In the genomic region with DNA sequence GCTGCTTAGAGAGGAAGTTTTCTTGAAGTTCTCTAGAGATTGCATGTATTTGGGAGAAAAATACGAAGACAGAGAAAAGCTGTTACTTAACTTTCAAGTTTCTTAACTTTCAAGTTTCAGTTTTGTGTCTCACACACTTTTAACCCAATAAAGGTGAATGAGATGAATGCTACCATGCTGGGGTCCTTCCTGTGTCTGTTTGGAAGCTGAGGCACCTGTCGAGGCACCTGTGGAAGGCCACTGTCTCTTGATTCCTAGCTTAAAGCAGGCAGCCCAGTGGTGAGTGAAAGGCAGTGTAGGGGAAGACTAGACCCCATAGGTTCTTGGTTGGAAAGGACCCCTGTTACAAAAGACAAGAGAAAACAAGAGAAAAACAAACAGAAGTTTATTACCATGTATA, we compare ENCODE assay signal across 27 cellular contexts.
A peak's percentile ranks its signal among the peaks of the same experiment; 100 is the strongest.
DNase-seq lines count a peak whose midpoint lies in the region; ATAC-seq lines count a peak whose summit lies in the region.
"Had no signal": no experiment of that assay in that cellular context is flagged by ENCODE, and none has a peak within 500 bp of the region (broad histone marks: within the 10 kb centered on the region; RNA-seq: fewer than 3 reads in every experiment).

No MANE protein-coding gene starts in this region.

- CTCF ChIA-PET in activated naive CD4-positive, alpha-beta T cell treated with anti-CD3 and anti-CD28 coated beads, Interleukin-2, amount 10 ng/mL, durations not matched to agents 7 days and 5 days (lab: Charles Lee): no interaction called here

- peak overlapping the region; percentile 29 for H3K9ac ChIP-seq in SK-N-MC (ENCODE audit: insufficient read length)
- H3K9ac ChIP-seq: BLaER1 treated with 17β-estradiol and CSF1 and Interleukin-3, amounts not matched to agents 10 nM and 100 nM had no signal

- no peak for ATAC-seq in stimulated activated effector memory CD8-positive, alpha-beta T cell treated with anti-CD3 and anti-CD28 coated beads, Interleukin-12 subunit alpha, Interleukin-12 subunit beta, amount 100 ng/mL, for 72 hours
- ATAC-seq in GM21723 (IDR thresholded peaks at IDR 0.05; ENCODE audit: unreplicated experiment): no peak
- ATAC-seq: esophagus mucosa; HCT116; left lung; stimulated activated naive B cell treated with anti-CD40 and anti-IgM and Interleukin-4, amounts not matched to agents 10 μg/mL and 1 μg/mL and 100 μg/mL, for 72 hours; upper lobe of right lung had no signal

- DNase-seq in NOMO-1 treated with DMSO at 0.1 percent for 48 hours (lab: John Stamatoyannopoulos, UW; ENCODE audit: unreplicated experiment): peak; percentile 17
- no peak for DNase-seq in NOMO-1 treated with dmso at 0.1 percent for 144 hours (lab: John Stamatoyannopoulos, UW; ENCODE audit: unreplicated experiment)
- no peak for DNase-seq in activated naive CD4-positive, alpha-beta T cell treated with anti-CD3 and anti-CD28 coated beads, Interleukin-2, amount 10 ng/mL, durations not matched to agents 7 days and 5 days
- no peak for DNase-seq in SK-N-MC (ENCODE audit: low read depth, low spot score)
- DNase-seq in stimulated activated effector memory CD8-positive, alpha-beta T cell treated with anti-CD3 and anti-CD28 coated beads, Interleukin-12 subunit alpha, Interleukin-12 subunit beta, amount 100 ng/mL, for 72 hours (ENCODE audit: low spot score in 2 of 2): no peak
- no peak for DNase-seq in midbrain (lab: John Stamatoyannopoulos, UW)
- DNase-seq: central memory CD4-positive, alpha-beta T cell; cortex of kidney; head of caudate nucleus; islet precursor cell; left lung; NCI-H146; nephron progenitor cell; ovary; Peyer's patch; retina; stimulated activated naive B cell treated with anti-CD40 and anti-IgM and Interleukin-4, amounts not matched to agents 10 μg/mL and 1 μg/mL and 100 μg/mL, for 72 hours; upper lobe of right lung had no signal

- peaks cover 58% of the 10 kb centered on the region for H3K4me1 Mint-ChIP-seq in activated naive CD4-positive, alpha-beta T cell treated with anti-CD3 and anti-CD28 coated beads, Interleukin-2, amount 50 U/mL, for 24 hours
- H3K4me1 Mint-ChIP-seq in activated naive CD4-positive, alpha-beta T cell treated with anti-CD3 and anti-CD28 coated beads, Interleukin-2, amount 10 ng/mL, durations not matched to agents 7 days and 5 days: peaks cover 43% of the 10 kb centered on the region
- H3K4me1 Mint-ChIP-seq in stimulated activated effector memory CD8-positive, alpha-beta T cell treated with anti-CD3 and anti-CD28 coated beads, Interleukin-12 subunit alpha, Interleukin-12 subunit beta, amount 100 ng/mL, for 72 hours: peaks cover 68% of the 10 kb centered on the region

- H3K36me3 ChIP-seq in SK-N-MC (ENCODE audit: insufficient read depth, low read length): no peaks in the 10 kb centered on the region
- H3K36me3 ChIP-seq: BLaER1 treated with 17β-estradiol and CSF1 and Interleukin-3, amounts not matched to agents 10 nM and 100 nM; left lung; ovary; Peyer's patch; upper lobe of right lung had no signal

- H3K4me3 ChIP-seq in SK-N-MC: no peak overlapping the region
- H3K4me3 ChIP-seq: BLaER1 treated with 17β-estradiol and CSF1 and Interleukin-3, amounts not matched to agents 10 nM and 100 nM; left lung; ovary; Peyer's patch; skin epidermis; upper lobe of right lung had no signal

- H3K27ac ChIP-seq in SK-N-MC: no peak overlapping the region
- H3K27ac ChIP-seq: 22Rv1, left lung, ovary, Peyer's patch, skin epidermis, upper lobe of right lung had no signal

- H3K4me3 Mint-ChIP-seq in activated naive CD4-positive, alpha-beta T cell treated with anti-CD3 and anti-CD28 coated beads, Interleukin-2, amount 50 U/mL, for 24 hours: no peak overlapping the region
- no peak overlapping the region for H3K4me3 Mint-ChIP-seq in activated naive CD4-positive, alpha-beta T cell treated with anti-CD3 and anti-CD28 coated beads, Interleukin-2, amount 10 ng/mL, durations not matched to agents 7 days and 5 days
- peak overlapping the region; percentile 18 for H3K4me3 Mint-ChIP-seq in stimulated activated effector memory CD8-positive, alpha-beta T cell treated with anti-CD3 and anti-CD28 coated beads, Interleukin-12 subunit alpha, Interleukin-12 subunit beta, amount 100 ng/mL, for 72 hours
- H3K4me3 Mint-ChIP-seq: IgD-negative memory B cell; memory B cell; nephron progenitor cell; stimulated activated naive B cell treated with anti-CD40 and anti-IgM and Interleukin-4, amounts not matched to agents 10 μg/mL and 1 μg/mL and 100 μg/mL, for 72 hours had no signal

- peaks cover 5% of the 10 kb centered on the region for H3K9me3 Mint-ChIP-seq in activated naive CD4-positive, alpha-beta T cell treated with anti-CD3 and anti-CD28 coated beads, Interleukin-2, amount 50 U/mL, for 24 hours
- H3K9me3 Mint-ChIP-seq in activated naive CD4-positive, alpha-beta T cell treated with anti-CD3 and anti-CD28 coated beads, Interleukin-2, amount 10 ng/mL, durations not matched to agents 7 days and 5 days: no peaks in the 10 kb centered on the region
- H3K9me3 Mint-ChIP-seq in stimulated activated effector memory CD8-positive, alpha-beta T cell treated with anti-CD3 and anti-CD28 coated beads, Interleukin-12 subunit alpha, Interleukin-12 subunit beta, amount 100 ng/mL, for 72 hours: no peaks in the 10 kb centered on the region
- H3K9me3 Mint-ChIP-seq: IgD-negative memory B cell, memory B cell, nephron progenitor cell had no signal

- H3K9me3 ChIP-seq in SK-N-MC (ENCODE audit: low read depth, low read length): no peaks in the 10 kb centered on the region
- H3K9me3 ChIP-seq: left lung, ovary, Peyer's patch, upper lobe of right lung had no signal

- H3K27ac Mint-ChIP-seq in activated naive CD4-positive, alpha-beta T cell treated with anti-CD3 and anti-CD28 coated beads, Interleukin-2, amount 50 U/mL, for 24 hours: peak overlapping the region; percentile 64
- H3K27ac Mint-ChIP-seq in activated naive CD4-positive, alpha-beta T cell treated with anti-CD3 and anti-CD28 coated beads, Interleukin-2, amount 10 ng/mL, durations not matched to agents 7 days and 5 days: no peak overlapping the region
- H3K27ac Mint-ChIP-seq in stimulated activated effector memory CD8-positive, alpha-beta T cell treated with anti-CD3 and anti-CD28 coated beads, Interleukin-12 subunit alpha, Interleukin-12 subunit beta, amount 100 ng/mL, for 72 hours: peak overlapping the region; percentile 62
- H3K27ac Mint-ChIP-seq: IgD-negative memory B cell; memory B cell; nephron progenitor cell; stimulated activated naive B cell treated with anti-CD40 and anti-IgM and Interleukin-4, amounts not matched to agents 10 μg/mL and 1 μg/mL and 100 μg/mL, for 72 hours had no signal

- H3K36me3 Mint-ChIP-seq in activated naive CD4-positive, alpha-beta T cell treated with anti-CD3 and anti-CD28 coated beads, Interleukin-2, amount 50 U/mL, for 24 hours: peaks cover 1% of the 10 kb centered on the region
- H3K36me3 Mint-ChIP-seq in activated naive CD4-positive, alpha-beta T cell treated with anti-CD3 and anti-CD28 coated beads, Interleukin-2, amount 10 ng/mL, durations not matched to agents 7 days and 5 days: no peaks in the 10 kb centered on the region
- peaks cover 31% of the 10 kb centered on the region for H3K36me3 Mint-ChIP-seq in stimulated activated effector memory CD8-positive, alpha-beta T cell treated with anti-CD3 and anti-CD28 coated beads, Interleukin-12 subunit alpha, Interleukin-12 subunit beta, amount 100 ng/mL, for 72 hours
- H3K36me3 Mint-ChIP-seq: memory B cell had no signal

- no peaks in the 10 kb centered on the region for H3K27me3 Mint-ChIP-seq in activated naive CD4-positive, alpha-beta T cell treated with anti-CD3 and anti-CD28 coated beads, Interleukin-2, amount 50 U/mL, for 24 hours
- no peaks in the 10 kb centered on the region for H3K27me3 Mint-ChIP-seq in activated naive CD4-positive, alpha-beta T cell treated with anti-CD3 and anti-CD28 coated beads, Interleukin-2, amount 10 ng/mL, durations not matched to agents 7 days and 5 days
- H3K27me3 Mint-ChIP-seq: IgD-negative memory B cell; memory B cell; stimulated activated naive B cell treated with anti-CD40 and anti-IgM and Interleukin-4, amounts not matched to agents 10 μg/mL and 1 μg/mL and 100 μg/mL, for 72 hours had no signal
